ENCODE assay signal across 8 cellular contexts in genomic region chr18:2907459-2908145, GRCh38.
DNase-seq lines count a peak whose midpoint lies in the region; TF ChIP-seq lines count a peak whose summit lies in the region.

No MANE protein-coding gene starts in this region.

- no peaks in the 10 kb centered on the region for H3K9me3 ChIP-seq in parathyroid adenoma (ENCODE audit: control insufficient read depth, low read length)

- no peaks in the 10 kb centered on the region for H3K36me3 ChIP-seq in parathyroid adenoma (ENCODE audit: control insufficient read depth, insufficient read depth, low read length)

- H3K4me3 ChIP-seq in GM12864 (ENCODE audit: low read depth, low read length) (peak overlapping the region; percentile 79), coronary artery (peak overlapping the region; percentile 72), parathyroid adenoma (ENCODE audit: low read depth, low read length) (peak overlapping the region; percentile 80)
- H3K4me3 ChIP-seq in Jurkat, Clone E6-1 (ENCODE audit: low read length), result peak overlapping the region; percentile 64

- H3K9ac ChIP-seq in parathyroid adenoma, result peak overlapping the region; percentile 99

- H3K27me3 ChIP-seq in parathyroid adenoma (ENCODE audit: control insufficient read depth, insufficient read depth, low read length), result no peaks in the 10 kb centered on the region

- H2AFZ ChIP-seq in parathyroid adenoma, result no peak overlapping the region

- DNase-seq in GM12864 (ENCODE audit: low read depth) (no peak), coronary artery (ENCODE audit: low spot score) (peak; percentile 69), NCI-H446 (lab: John Stamatoyannopoulos, UW) (no peak), NCI-H1048 (lab: John Stamatoyannopoulos, UW) (no peak), NCI-H748 treated with DMSO at 0.1 percent for 48 hours (lab: John Stamatoyannopoulos, UW) (no peak)
- no peak for DNase-seq in Jurkat, Clone E6-1 (ENCODE audit: low read depth, low spot score)
- no peak for DNase-seq in activated CD4-positive, CD25-positive, alpha-beta regulatory T cell treated with anti-CD3 and anti-CD28 coated beads, Interleukin-2, amount 50 U/mL, for 72 hours

- H3K4me1 ChIP-seq in parathyroid adenoma, result peaks cover 70% of the 10 kb centered on the region

- TF ChIP-seq CTCF in GM12864 (IDR thresholded peaks at IDR 0.05; ENCODE audit: low read depth, low read length, missing control alignments) (no peak), coronary artery (IDR thresholded peaks at IDR 0.05) (no peak), parathyroid adenoma (IDR thresholded peaks at IDR 0.05) (no peak)

- H3K27ac ChIP-seq in coronary artery, result no peak overlapping the region
- H3K27ac ChIP-seq in parathyroid adenoma, result peak overlapping the region; percentile 99

- peak overlapping the region; percentile 91 for H3K4me2 ChIP-seq in parathyroid adenoma (ENCODE audit: low read length)

- H3K79me2 ChIP-seq in parathyroid adenoma, result peaks cover 75% of the 10 kb centered on the region
